In genomic region chr7:101435461-101436225, GRCh38 we compare ENCODE assay signal across 19 cellular contexts.
"Had no signal": no experiment of that assay in that cellular context is flagged by ENCODE, and none has a peak within 500 bp of the region (broad histone marks: within the 10 kb centered on the region; RNA-seq: fewer than 3 reads in every experiment).

No MANE protein-coding gene starts in this region.

- H3K9me3 Mint-ChIP-seq: activated CD8-positive, alpha-beta T cell treated with anti-CD3 and anti-CD28 coated beads for 36 hours; activated naive CD8-positive, alpha-beta T cell treated with anti-CD3 and anti-CD28 coated beads for 36 hours; activated T-cell treated with anti-CD3 and anti-CD28 coated beads, Interleukin-2, amount 50 U/mL, for 72 hours; naive thymus-derived CD8-positive, alpha-beta T cell; stimulated activated naive CD8-positive, alpha-beta T cell treated with anti-CD3 and anti-CD28 coated beads, Interleukin-15, amount 100 ng/mL, for 72 hours had no signal

- H3K4me3 ChIP-seq: body of pancreas, coronary artery, spleen, upper lobe of right lung had no signal

- H3K27ac ChIP-seq: body of pancreas, coronary artery, spleen, upper lobe of right lung had no signal

- H3K27me3 ChIP-seq: body of pancreas had no signal

- H3K4me3 Mint-ChIP-seq: activated CD8-positive, alpha-beta T cell treated with anti-CD3 and anti-CD28 coated beads for 36 hours; activated naive CD8-positive, alpha-beta T cell treated with anti-CD3 and anti-CD28 coated beads for 36 hours; activated T-cell treated with anti-CD3 and anti-CD28 coated beads, Interleukin-2, amount 50 U/mL, for 72 hours; naive thymus-derived CD8-positive, alpha-beta T cell; stimulated activated naive CD8-positive, alpha-beta T cell treated with anti-CD3 and anti-CD28 coated beads, Interleukin-15, amount 100 ng/mL, for 72 hours; T-helper 17 cell had no signal

- H3K27ac Mint-ChIP-seq: activated CD8-positive, alpha-beta T cell treated with anti-CD3 and anti-CD28 coated beads for 36 hours; activated naive CD8-positive, alpha-beta T cell treated with anti-CD3 and anti-CD28 coated beads for 36 hours; activated T-cell treated with anti-CD3 and anti-CD28 coated beads, Interleukin-2, amount 50 U/mL, for 72 hours; stimulated activated naive CD8-positive, alpha-beta T cell treated with anti-CD3 and anti-CD28 coated beads, Interleukin-15, amount 100 ng/mL, for 72 hours; T-helper 17 cell had no signal

- DNase-seq: activated CD4-positive, alpha-beta T cell treated with anti-CD3 and anti-CD28 coated beads for 4 hours; activated CD8-positive, alpha-beta T cell treated with anti-CD3 and anti-CD28 coated beads for 36 hours; activated gamma-delta T cell treated with Interleukin-2 at 50 U/mL for 16 hours; activated naive CD8-positive, alpha-beta T cell treated with anti-CD3 and anti-CD28 coated beads for 36 hours; activated T-cell treated with anti-CD3 and anti-CD28 coated beads, Interleukin-2, amount 50 U/mL, for 72 hours; amygdala; body of pancreas; caudate nucleus; effector CD4-positive, alpha-beta T cell; foreskin fibroblast; left colon; mammary epithelial cell; naive thymus-derived CD8-positive, alpha-beta T cell; spleen; stimulated activated naive CD8-positive, alpha-beta T cell treated with anti-CD3 and anti-CD28 coated beads, Interleukin-15, amount 100 ng/mL, for 72 hours; T-helper 17 cell; upper lobe of right lung had no signal

- H3K4me1 ChIP-seq: body of pancreas, spleen, upper lobe of right lung had no signal

- H3K9me3 ChIP-seq: body of pancreas, spleen, upper lobe of right lung had no signal

- H3K36me3 ChIP-seq: spleen, upper lobe of right lung had no signal

- ATAC-seq: activated CD8-positive, alpha-beta T cell treated with anti-CD3 and anti-CD28 coated beads for 36 hours; activated T-cell treated with anti-CD3 and anti-CD28 coated beads, Interleukin-2, amount 50 U/mL, for 72 hours; body of pancreas; left colon; naive thymus-derived CD8-positive, alpha-beta T cell; sciatic nerve; stimulated activated naive CD8-positive, alpha-beta T cell treated with anti-CD3 and anti-CD28 coated beads, Interleukin-15, amount 100 ng/mL, for 72 hours; T-helper 17 cell; upper lobe of right lung had no signal

- H3K4me1 Mint-ChIP-seq: activated naive CD8-positive, alpha-beta T cell treated with anti-CD3 and anti-CD28 coated beads for 36 hours; stimulated activated naive CD8-positive, alpha-beta T cell treated with anti-CD3 and anti-CD28 coated beads, Interleukin-15, amount 100 ng/mL, for 72 hours had no signal

- H3K36me3 Mint-ChIP-seq: activated naive CD8-positive, alpha-beta T cell treated with anti-CD3 and anti-CD28 coated beads for 36 hours; naive thymus-derived CD8-positive, alpha-beta T cell had no signal
